25 cellular contexts compared by ENCODE assay signal in the genomic region with DNA sequence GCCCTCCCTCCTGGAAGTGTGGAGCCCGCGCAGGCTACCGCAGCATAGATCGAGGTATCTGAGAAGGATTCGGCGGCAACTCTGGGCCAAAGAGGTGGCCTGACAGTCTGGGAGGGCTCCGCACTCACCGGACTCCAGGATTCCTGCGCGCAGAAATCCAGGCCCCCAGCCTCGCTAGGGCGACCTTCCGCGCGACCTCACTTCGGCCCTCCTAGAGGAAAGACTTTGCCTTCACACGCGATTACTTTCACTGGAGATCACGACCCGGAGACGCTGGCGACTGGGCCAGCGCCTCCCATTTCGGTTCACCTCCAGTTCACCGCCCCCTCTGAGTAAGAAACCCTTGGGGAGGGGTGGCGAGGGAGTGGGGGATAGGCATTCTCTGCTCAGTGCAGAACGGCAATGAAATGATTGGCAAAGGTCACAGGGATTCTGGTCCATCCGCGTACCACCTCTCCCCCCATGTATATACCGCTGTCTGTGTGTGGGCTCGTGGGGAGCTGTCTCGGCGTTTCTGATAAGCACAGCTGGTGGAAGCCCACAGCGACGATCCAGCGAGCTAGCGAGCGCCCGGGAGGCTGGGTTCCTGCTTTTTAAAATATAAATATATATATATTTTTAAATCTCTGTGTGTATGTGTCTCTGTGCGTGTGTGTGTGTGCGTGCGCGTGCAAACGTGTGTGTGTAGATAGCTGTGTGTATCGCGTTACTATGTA. TPM values are rescaled to one million over a fixed set of nuclear protein-coding genes. Genes with fewer than 3 reads are reported as not detected.
A peak's percentile ranks its signal among the peaks of the same experiment; 100 is the strongest.
DNase-seq lines count a peak whose midpoint lies in the region; ATAC-seq, FAIRE-seq and TF ChIP-seq lines count a peak whose summit lies in the region.
"Had no signal": no experiment of that assay in that cellular context is flagged by ENCODE, and none has a peak within 500 bp of the region (broad histone marks: within the 10 kb centered on the region; RNA-seq: fewer than 3 reads in every experiment).

No MANE protein-coding gene starts in this region.

- peak overlapping the region; percentile 66 for H3K4me2 ChIP-seq in trophoblast cell (ENCODE audit: low read length)
- H3K4me2 ChIP-seq: PC-9 had no signal

- no peak overlapping the region for H4K91ac ChIP-seq in trophoblast cell (ENCODE audit: low read depth, low read length)

- intact Hi-C loops in psoas muscle (cut with DNase I), result no loop called here

- peaks cover 0 to 6% of the 10 kb centered on the region in 2 experiments for H3K4me1 ChIP-seq in trophoblast cell (ENCODE audit: control insufficient read depth in 1 of 2, insufficient read depth in 2 of 2, low read length in 2 of 2)
- no peaks in the 10 kb centered on the region for H3K4me1 ChIP-seq in psoas muscle
- H3K4me1 ChIP-seq: breast epithelium, lower lobe of right lung, thyroid gland had no signal

- no peak overlapping the region for H4K12ac ChIP-seq in trophoblast cell (ENCODE audit: low read depth, low read length)

- H3K9me3 ChIP-seq in iPS-18c (ENCODE audit: control insufficient read depth, insufficient read depth, low read length), result peaks cover 5% of the 10 kb centered on the region
- no peaks in the 10 kb centered on the region for H3K9me3 ChIP-seq in trophoblast cell (ENCODE audit: insufficient read depth, low read depth, low read length)
- no peaks in the 10 kb centered on the region for H3K9me3 ChIP-seq in psoas muscle
- H3K9me3 ChIP-seq: breast epithelium, lower lobe of right lung, thyroid gland had no signal

- no peak for FAIRE-seq in HTR-8/SVneo (lab: Jason Lieb, UNC)

- no peak overlapping the region for H3K9ac ChIP-seq in trophoblast cell (ENCODE audit: low read length)

- H4K8ac ChIP-seq in trophoblast cell (ENCODE audit: low read depth, low read length), result no peak overlapping the region

- H3K9me3 Mint-ChIP-seq in HFFc6, result no peaks in the 10 kb centered on the region; the same call in 1 of the 2 replicates

- no peak overlapping the region for H3K4ac ChIP-seq in trophoblast cell (ENCODE audit: low read depth, low read length)

- 0 out of 2 replicates have a peak, but pooled peaks cover 5% of the 10 kb centered on the region for H3K4me1 Mint-ChIP-seq in HFFc6 (ENCODE audit: low read depth)

- no peaks in the 10 kb centered on the region for H3K79me2 ChIP-seq in trophoblast cell (ENCODE audit: control insufficient read depth, insufficient read depth, low read length, poor library complexity)

- no CpG with 5 or more reads among the region's 46 CpGs for WGBS in trophoblast cell (ENCODE audit: extremely low coverage, insufficient coverage, insufficient read length)
- 2 to 22% (median 2%) methylated on average over 30 to 46 of the region's 46 CpGs for WGBS in psoas muscle, 3 donors

- H3K79me1 ChIP-seq in trophoblast cell (ENCODE audit: low read length), result no peaks in the 10 kb centered on the region

- no peak overlapping the region for H3K23ac ChIP-seq in trophoblast cell (ENCODE audit: low read length)

- H2BK5ac ChIP-seq in trophoblast cell (ENCODE audit: low read depth, low read length, poor library complexity), result no peak overlapping the region

- no peak for TF ChIP-seq CTCF in HFFc6 (IDR thresholded peaks at IDR 0.05)
- TF ChIP-seq CTCF in astrocyte of the cerebellum (IDR thresholded peaks at IDR 0.05; ENCODE audit: low read depth, low read length, missing control alignments), result no peak
- TF ChIP-seq CTCF in psoas muscle (IDR thresholded peaks at IDR 0.05), result no peak

- H2BK120ac ChIP-seq in trophoblast cell (ENCODE audit: insufficient read depth, low read length, poor library complexity), result no peak overlapping the region

- H3K27ac ChIP-seq in trophoblast cell (ENCODE audit: low read depth, low read length) (no peak overlapping the region), psoas muscle (no peak overlapping the region)
- H3K27ac ChIP-seq: breast epithelium, lower lobe of right lung, PC-9, thyroid gland had no signal

- no peak overlapping the region for H3K27ac Mint-ChIP-seq in HFFc6
- H3K27ac Mint-ChIP-seq: natural killer cell treated with Interleukin-12 subunit alpha and Interleukin-12 subunit beta and Interleukin-15 and Interleukin-18, amount 100 ng/mL, for 72 hours had no signal

- no peaks in the 10 kb centered on the region for H3K36me3 Mint-ChIP-seq in HFFc6 (ENCODE audit: low read depth)

- H3K4me3 Mint-ChIP-seq in HFFc6, result peak overlapping the region; percentile 41; the same call in 1 of the 2 replicates
- H3K4me3 Mint-ChIP-seq: natural killer cell treated with Interleukin-12 subunit alpha and Interleukin-12 subunit beta and Interleukin-15 and Interleukin-18, amount 100 ng/mL, for 72 hours had no signal

- H3K27me3 Mint-ChIP-seq in HFFc6 (ENCODE audit: insufficient read depth), result peaks cover 4% of the 10 kb centered on the region

- H3K4me3 ChIP-seq in astrocyte of the cerebellum (ENCODE audit: low read depth, low read length) (peak overlapping the region; percentile 50), iPS-18c (ENCODE audit: insufficient read depth, low read depth, low read length) (peak overlapping the region; percentile 52), trophoblast cell (ENCODE audit: low read depth, low read length) (no peak overlapping the region), psoas muscle (no peak overlapping the region)
- H3K4me3 ChIP-seq: lower lobe of right lung, PC-9, thyroid gland had no signal

- H2AFZ ChIP-seq in trophoblast cell (ENCODE audit: insufficient read depth, low read length, poor library complexity), result no peak overlapping the region
- H2AFZ ChIP-seq: PC-9 had no signal

- no peak for DNase-seq in HFFc6
- no peak for DNase-seq in astrocyte of the cerebellum (ENCODE audit: low read depth)
- DNase-seq in trophoblast cell, result no peak
- DNase-seq in psoas muscle, result no peak
- no peak for DNase-seq in HTR-8/SVneo (ENCODE audit: insufficient read length, low spot score)
- no peak for DNase-seq in AG08395 (ENCODE audit: low spot score)
- DNase-seq in putamen (ENCODE audit: low spot score), result no peak
- DNase-seq: activated CD4-positive, alpha-beta T cell treated with anti-CD3 and anti-CD28 coated beads for 48 hours; activated CD8-positive, alpha-beta memory T cell treated with anti-CD3 and anti-CD28 coated beads, Interleukin-2, amount 50 U/mL, for 48 hours; activated naive CD4-positive, alpha-beta T cell; AML-193; Calu3; HCEC 1CT; lower lobe of right lung; NCI-H2029; NCI-H510A treated with DMSO at 0.1 percent for 48 hours; PC-9; stimulated activated CD4-positive, alpha-beta T cell treated with anti-CD3 and anti-CD28 coated beads, Interleukin-4, amount 100 ng/mL, for 24 hours; stimulated activated CD8-positive, alpha-beta memory T cell treated with anti-CD3 and anti-CD28 coated beads, Interleukin-4, amount 100 ng/mL, for 48 hours; thyroid gland had no signal

- ATAC-seq in psoas muscle, result no peak
- ATAC-seq: lower lobe of right lung; natural killer cell treated with Interleukin-12 subunit alpha and Interleukin-12 subunit beta and Interleukin-15 and Interleukin-18, amount 100 ng/mL, for 72 hours had no signal

- in situ Hi-C loops in astrocyte of the cerebellum (cut with HindIII; ENCODE audit: low sequenced_read_pairs), result no loop called here

- no peak overlapping the region for H3K18ac ChIP-seq in trophoblast cell (ENCODE audit: low read length)

- no peak overlapping the region for H3K14ac ChIP-seq in trophoblast cell (ENCODE audit: low read length)

- H3K36me3 ChIP-seq in trophoblast cell (ENCODE audit: control insufficient read depth in 1 of 2, insufficient read depth in 2 of 2, low read length in 2 of 2), result no peaks in the 10 kb centered on the region
- no peaks in the 10 kb centered on the region for H3K36me3 ChIP-seq in psoas muscle (ENCODE audit: insufficient read depth in 1 of 2, low read depth in 1 of 2)
- H3K36me3 ChIP-seq: breast epithelium, lower lobe of right lung, thyroid gland had no signal

- H2BK12ac ChIP-seq in trophoblast cell (ENCODE audit: low read length), result no peak overlapping the region

- H2AK5ac ChIP-seq in trophoblast cell (ENCODE audit: low read length), result no peak overlapping the region

- peaks cover 17% of the 10 kb centered on the region for H3K27me3 ChIP-seq in trophoblast cell (ENCODE audit: insufficient read depth, low read length)
- H3K27me3 ChIP-seq in psoas muscle (ENCODE audit: insufficient read depth in 3 of 3, low read length in 2 of 3), result peaks cover 0 to 88% (median 16%) of the 10 kb centered on the region in 3 donors

RNA-seq across cellular contexts. Expression of gene POU3F4, which starts 2.5 kb away (rescaled TPM):
- total RNA-seq in HFFc6 (2021; fragmentation: NEBNext Ultra II Directional; extraction: Animal tissue kit (Norgen Biotek cat#: 25700)), result not detected
- not detected in 2 replicates for polyA plus RNA-seq in trophoblast cell (2013)
- not detected for total RNA-seq in psoas muscle
- not detected for polyA plus RNA-seq in psoas muscle
- total RNA-seq: breast epithelium; Calu3; HT1080; lower lobe of right lung; MCF 10A; natural killer cell treated with Interleukin-12 subunit alpha and Interleukin-12 subunit beta and Interleukin-15 and Interleukin-18, amount 100 ng/mL, for 72 hours; PC-9 had no signal

Comparison
In these comparisons a context has a peak if more than half of its experiments do, and no peak if none do; other contexts are left out.
1. H3K4me3 ChIP-seq: peak in astrocyte of the cerebellum (single experiment) and iPS-18c (single experiment); none in trophoblast cell (single experiment) and psoas muscle (single experiment).